ENCODE assay signal across 1 cellular context in the genomic region with DNA sequence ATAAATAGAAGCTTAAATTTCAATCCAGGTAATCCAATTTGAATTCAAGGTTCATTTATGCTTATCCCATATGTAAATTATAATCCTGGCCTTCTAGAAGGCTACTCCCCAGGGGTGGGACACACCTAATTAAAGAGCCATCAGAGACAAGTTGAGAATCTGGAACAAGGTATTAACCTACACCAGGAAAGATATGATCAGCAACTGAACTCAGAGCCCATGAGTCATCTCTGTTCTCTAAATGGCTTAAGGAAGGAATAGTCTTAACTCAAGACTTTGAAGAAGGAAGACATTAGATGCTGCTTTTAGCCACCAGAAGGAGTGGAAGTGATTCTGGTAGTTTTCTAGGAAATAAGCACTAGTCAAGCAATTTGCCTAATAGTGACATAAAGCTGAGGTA.
TF ChIP-seq lines count a peak whose summit lies in the region.

No MANE protein-coding gene starts in this region.

TF ChIP-seq in A549, 52 proteins besides CTCF, POLR2A, EP300 and RAD21 (continued from another document):
- TF ChIP-seq, protein P1, sequence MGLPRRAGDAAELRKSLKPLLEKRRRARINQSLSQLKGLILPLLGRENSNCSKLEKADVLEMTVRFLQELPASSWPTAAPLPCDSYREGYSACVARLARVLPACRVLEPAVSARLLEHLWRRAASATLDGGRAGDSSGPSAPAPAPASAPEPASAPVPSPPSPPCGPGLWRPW (IDR thresholded peaks at IDR 0.05): no peak
TF ChIP-seq in A549: peak in this region for 0.
